In the genomic region with DNA sequence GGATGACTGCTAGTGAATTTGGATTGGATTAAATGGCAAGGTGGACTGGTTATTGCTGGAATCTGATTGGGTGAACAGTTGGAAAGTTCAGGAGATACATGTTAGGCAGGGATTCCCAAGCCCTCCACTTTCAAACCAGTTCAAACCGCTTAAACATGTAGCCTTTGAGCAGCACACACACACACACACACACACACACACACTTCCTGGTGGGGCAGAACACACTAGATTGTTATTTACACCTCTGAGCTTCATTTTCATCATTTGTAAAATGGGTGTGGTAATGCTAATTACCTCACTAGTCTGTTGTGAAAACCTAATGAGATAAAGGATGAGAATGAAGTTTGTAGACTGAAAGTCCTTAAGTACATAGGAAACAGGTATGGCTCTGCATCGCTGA, we compare ENCODE assay signal across 17 cellular contexts. TPM values are rescaled to one million over a fixed set of nuclear protein-coding genes. Genes with fewer than 3 reads are reported as not detected.
"Had no signal": no experiment of that assay in that cellular context is flagged by ENCODE, and none has a peak within 500 bp of the region (broad histone marks: within the 10 kb centered on the region; RNA-seq: fewer than 3 reads in every experiment).

No MANE protein-coding gene starts in this region.

- H3K27ac ChIP-seq: thyroid gland, vagina had no signal

- H3K4me3 ChIP-seq: dorsolateral prefrontal cortex, esophagus muscularis mucosa, prostate gland, stomach, thyroid gland, vagina had no signal

- H3K4me1 ChIP-seq: prostate gland had no signal

- H3K27me3 ChIP-seq: dorsolateral prefrontal cortex, esophagus muscularis mucosa, stomach, thyroid gland, vagina had no signal

- H3K9me3 ChIP-seq: esophagus muscularis mucosa, prostate gland, stomach, thyroid gland, vagina had no signal

- H3K36me3 ChIP-seq: prostate gland, vagina had no signal

- ATAC-seq: activated naive CD4-positive, alpha-beta T cell treated with anti-CD3 and anti-CD28 coated beads, Interleukin-2, amount 50 U/mL, for 72 hours; activated T-cell treated with anti-CD3 and anti-CD28 coated beads, Interleukin-2, amount 50 U/mL, for 4 hours; naive thymus-derived CD4-positive, alpha-beta T cell had no signal

- DNase-seq: activated CD4-positive, alpha-beta T cell treated with anti-CD3 and anti-CD28 coated beads, Interleukin-2, amount 50 U/mL, for 48 hours; activated CD4-positive, CD25-positive, alpha-beta regulatory T cell treated with anti-CD3 and anti-CD28 coated beads, Interleukin-2, amount 50 U/mL, for 72 hours; activated effector memory CD4-positive, alpha-beta T cell treated with anti-CD3 and anti-CD28 coated beads, Interleukin-2, amount 50 U/mL, for 16 hours; activated T-cell treated with anti-CD3 and anti-CD28 coated beads, Interleukin-2, amount 50 U/mL, for 4 hours; amygdala; head of caudate nucleus; islet precursor cell; nucleus accumbens; stimulated activated CD4-positive, alpha-beta T cell treated with anti-CD3 and anti-CD28 coated beads, Interleukin-4, amount 100 ng/mL, for 4 hours; stomach; thyroid gland had no signal

RNA-seq across cellular contexts. Expression of a gene that starts 6.9 kb away (rescaled TPM):
- total RNA-seq: naive thymus-derived CD4-positive, alpha-beta T cell; vagina had no signal

RNA-seq across cellular contexts. Expression of a gene that starts 13.7 kb away (rescaled TPM):
- polyA plus RNA-seq: naive thymus-derived CD4-positive, alpha-beta T cell had no signal
